In the genomic region with DNA sequence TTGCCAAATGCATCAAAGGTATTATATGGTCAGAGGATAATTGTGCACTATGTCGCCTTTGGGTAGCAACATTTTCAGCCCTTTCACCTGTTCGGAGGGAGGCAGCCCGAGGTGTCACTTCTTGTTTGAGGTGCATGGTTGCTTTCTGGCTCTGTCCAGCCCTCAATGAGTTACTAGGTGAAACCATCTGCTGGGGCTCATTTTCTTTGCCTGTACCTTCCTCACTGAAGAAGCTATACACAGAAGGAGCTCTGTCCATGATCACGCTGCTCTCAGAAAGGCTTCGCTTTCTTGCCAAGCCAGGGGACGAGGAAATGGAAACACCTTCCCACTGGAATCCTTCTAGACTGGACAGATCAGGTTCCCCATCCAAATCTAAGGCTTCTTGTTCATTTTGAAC, we compare ENCODE assay signal across 16 cellular contexts. TPM values are rescaled to one million over a fixed set of nuclear protein-coding genes. Genes with fewer than 3 reads are reported as not detected.
DNase-seq lines count a peak whose midpoint lies in the region; ATAC-seq and TF ChIP-seq lines count a peak whose summit lies in the region.
"Had no signal": no experiment of that assay in that cellular context is flagged by ENCODE, and none has a peak within 500 bp of the region (broad histone marks: within the 10 kb centered on the region; RNA-seq: fewer than 3 reads in every experiment).

No MANE protein-coding gene starts in this region.

- no peak overlapping the region for H3K9ac ChIP-seq in Karpas-422 (ENCODE audit: low read length)

- H3K9me2 ChIP-seq in Karpas-422 (replicated peaks; ENCODE audit: insufficient read depth, low read length), result no peaks in the 10 kb centered on the region

- peaks cover 81% of the 10 kb centered on the region for H3K36me3 Mint-ChIP-seq in activated T-cell treated with anti-CD3 and anti-CD28 coated beads, Interleukin-2, amount 50 U/mL, for 24 hours (ENCODE audit: low read depth)
- peaks cover 41% of the 10 kb centered on the region for H3K36me3 Mint-ChIP-seq in activated T-cell treated with anti-CD3 and anti-CD28 coated beads, Interleukin-2, amount 50 U/mL, for 4 hours (ENCODE audit: insufficient read depth)
- H3K36me3 Mint-ChIP-seq in nephron (ENCODE audit: low read depth), result peaks cover 72% of the 10 kb centered on the region

- no peak for ATAC-seq in activated T-cell treated with anti-CD3 and anti-CD28 coated beads, Interleukin-2, amount 50 U/mL, for 4 hours
- ATAC-seq in omental fat pad (ENCODE audit: low FRiP score), result no peak
- ATAC-seq: A549, GM23338 had no signal

- no peaks in the 10 kb centered on the region for H3K9me3 ChIP-seq in thymus (ENCODE audit: control insufficient read depth)
- no peaks in the 10 kb centered on the region for H3K9me3 ChIP-seq in Karpas-422 (ENCODE audit: low read length)
- H3K9me3 ChIP-seq: A549, Caco-2 had no signal

- no peaks in the 10 kb centered on the region for H3K4me1 Mint-ChIP-seq in activated T-cell treated with anti-CD3 and anti-CD28 coated beads, Interleukin-2, amount 50 U/mL, for 24 hours (ENCODE audit: low read depth)
- H3K4me1 Mint-ChIP-seq in activated T-cell treated with anti-CD3 and anti-CD28 coated beads, Interleukin-2, amount 50 U/mL, for 4 hours (ENCODE audit: low read depth), result no peaks in the 10 kb centered on the region
- H3K4me1 Mint-ChIP-seq in nephron, result peaks cover 40% of the 10 kb centered on the region
- H3K4me1 Mint-ChIP-seq: GM23338 had no signal

- H3K4me3 ChIP-seq in thymus (ENCODE audit: low read length) (no peak overlapping the region), Karpas-422 (ENCODE audit: low read length) (no peak overlapping the region)
- H3K4me3 ChIP-seq: A549, GM23338 had no signal

- no peak for TF ChIP-seq CTCF in nephron (IDR thresholded peaks at IDR 0.05; ENCODE audit: unreplicated experiment in 3 of 3)
- TF ChIP-seq CTCF in omental fat pad (IDR thresholded peaks at IDR 0.05), result no peak

- H3K4me2 ChIP-seq in Karpas-422 (ENCODE audit: low read depth, low read length, poor library complexity, severe bottlenecking), result no peak overlapping the region
- H3K4me2 ChIP-seq: A549, GM23338 had no signal

- H3K36me3 ChIP-seq in thymus (ENCODE audit: control insufficient read depth, insufficient read depth) (peaks cover 49% of the 10 kb centered on the region), Karpas-422 (ENCODE audit: insufficient read depth, low read length) (peaks cover 52% of the 10 kb centered on the region)

- H3K79me2 ChIP-seq in Karpas-422 (ENCODE audit: low read length), result peaks cover 59% of the 10 kb centered on the region

- no peaks in the 10 kb centered on the region for H3K27me3 Mint-ChIP-seq in activated T-cell treated with anti-CD3 and anti-CD28 coated beads, Interleukin-2, amount 50 U/mL, for 24 hours
- H3K27me3 Mint-ChIP-seq in activated T-cell treated with anti-CD3 and anti-CD28 coated beads, Interleukin-2, amount 50 U/mL, for 4 hours (ENCODE audit: low read depth), result no peaks in the 10 kb centered on the region
- no peaks in the 10 kb centered on the region for H3K27me3 Mint-ChIP-seq in nephron (ENCODE audit: low read depth)
- H3K27me3 Mint-ChIP-seq: CD4-positive, alpha-beta T cell had no signal

- no peak overlapping the region for H3K4me3 Mint-ChIP-seq in activated T-cell treated with anti-CD3 and anti-CD28 coated beads, Interleukin-2, amount 50 U/mL, for 24 hours
- H3K4me3 Mint-ChIP-seq in activated T-cell treated with anti-CD3 and anti-CD28 coated beads, Interleukin-2, amount 50 U/mL, for 4 hours, result no peak overlapping the region
- peak overlapping the region in 2 of 3 experiments; percentile 55 to 77 for H3K4me3 Mint-ChIP-seq in nephron
- H3K4me3 Mint-ChIP-seq: CD4-positive, alpha-beta T cell; GM23338 had no signal

- H3K27ac Mint-ChIP-seq in activated T-cell treated with anti-CD3 and anti-CD28 coated beads, Interleukin-2, amount 50 U/mL, for 24 hours, result peak overlapping the region; percentile 12
- no peak overlapping the region for H3K27ac Mint-ChIP-seq in nephron
- H3K27ac Mint-ChIP-seq: CD4-positive, alpha-beta T cell; GM23338 had no signal

- in situ Hi-C loops in G401 (cut with HindIII; ENCODE audit: low sequenced_read_pairs), result no loop called here

- no peaks in the 10 kb centered on the region for H3K27me3 ChIP-seq in thymus (ENCODE audit: control insufficient read depth, insufficient read depth)
- H3K27me3 ChIP-seq in Karpas-422 (ENCODE audit: low read length), result no peaks in the 10 kb centered on the region

- WGBS in thymus, result 98% methylated on average over 6 of the region's 6 CpGs

- H3K9me3 Mint-ChIP-seq in activated T-cell treated with anti-CD3 and anti-CD28 coated beads, Interleukin-2, amount 50 U/mL, for 24 hours, result no peaks in the 10 kb centered on the region
- H3K9me3 Mint-ChIP-seq in activated T-cell treated with anti-CD3 and anti-CD28 coated beads, Interleukin-2, amount 50 U/mL, for 4 hours, result no peaks in the 10 kb centered on the region
- peaks cover 14% of the 10 kb centered on the region for H3K9me3 Mint-ChIP-seq in nephron
- H3K9me3 Mint-ChIP-seq: CD4-positive, alpha-beta T cell; GM23338 had no signal

- H3K4me1 ChIP-seq in thymus (ENCODE audit: control insufficient read depth, insufficient read depth, low read length), result no peaks in the 10 kb centered on the region
- no peaks in the 10 kb centered on the region for H3K4me1 ChIP-seq in Karpas-422 (ENCODE audit: low read length)
- H3K4me1 ChIP-seq: A549, Caco-2 had no signal

- H3K27ac ChIP-seq in thymus (ENCODE audit: low read depth) (peak overlapping the region; percentile 18), Karpas-422 (ENCODE audit: low read length) (no peak overlapping the region)
- H3K27ac ChIP-seq: 22Rv1, A549, C4-2B had no signal

- no peak for DNase-seq in activated T-cell treated with anti-CD3 and anti-CD28 coated beads, Interleukin-2, amount 50 U/mL, for 24 hours
- DNase-seq in activated T-cell treated with anti-CD3 and anti-CD28 coated beads, Interleukin-2, amount 50 U/mL, for 4 hours, result no peak
- DNase-seq in G401 (ENCODE audit: low spot score) (peak; percentile 78), omental fat pad (ENCODE audit: low spot score) (no peak), Karpas-422 (no peak)
- DNase-seq: AML-193; Caco-2; CD4-positive, alpha-beta T cell; GDM1; HCEC 1CT had no signal

- H4K20me1 ChIP-seq in Karpas-422 (ENCODE audit: insufficient read depth, low read depth, low read length), result no peaks in the 10 kb centered on the region; the same call in 1 of the 2 replicates

- H2AFZ ChIP-seq in Karpas-422 (ENCODE audit: low read length), result no peak overlapping the region
- H2AFZ ChIP-seq: GM23338 had no signal

RNA-seq across cellular contexts. Expression of gene ZNF106, which starts 42.7 kb away (rescaled TPM):
- total RNA-seq in activated T-cell treated with anti-CD3 and anti-CD28 coated beads, Interleukin-2, amount 50 U/mL, for 4 hours, result 10 to 100 TPM; 40.9 to 42.5 (median 41.4) TPM
- total RNA-seq in G401 (2014; rRNA removed; shearing (Covaris generic)), result 100 and 134 TPM in 2 replicates
- 8.6 TPM for polyA plus RNA-seq in thymus
- 100 to 1,000 TPM in 1 of 4 donors, 10 to 100 TPM in 3; 85.6 to 105 (median 93.7) TPM for total RNA-seq in omental fat pad
- 109 and 144 TPM in 2 replicates for total RNA-seq in Karpas-422 (2014; rRNA removed; shearing (Covaris generic); ENCODE audit: low replicate concordance)

RNA-seq across cellular contexts. Expression of gene SNAP23, which starts 47.2 kb away (rescaled TPM):
- total RNA-seq in activated T-cell treated with anti-CD3 and anti-CD28 coated beads, Interleukin-2, amount 50 U/mL, for 4 hours, result 10 to 100 TPM; 40.2 to 49.6 (median 45.5) TPM
- total RNA-seq in G401 (2014; rRNA removed; shearing (Covaris generic)), result 98.5 and 122 TPM in 2 replicates
- polyA plus RNA-seq in thymus, result 66.3 TPM
- total RNA-seq in omental fat pad, result 10 to 100 TPM; 52.2 to 89.6 (median 81.7) TPM
- total RNA-seq in Karpas-422 (2014; rRNA removed; shearing (Covaris generic); ENCODE audit: low replicate concordance), result 115 and 137 TPM in 2 replicates

Comparison
In these comparisons a context has a peak if more than half of its experiments do, and no peak if none do; other contexts are left out.
1. H3K4me3 Mint-ChIP-seq: peak in nephron (2 of 3); none in activated T-cell treated with anti-CD3 and anti-CD28 coated beads, Interleukin-2, amount 50 U/mL, for 24 hours (single experiment) and activated T-cell treated with anti-CD3 and anti-CD28 coated beads, Interleukin-2, amount 50 U/mL, for 4 hours (single experiment).